8 cellular contexts compared by ENCODE assay signal in genomic region chr3:168094877-168095610, GRCh38. TPM values are rescaled to one million over a fixed set of nuclear protein-coding genes. Genes with fewer than 3 reads are reported as not detected.
A peak's percentile ranks its signal among the peaks of the same experiment; 100 is the strongest.
DNase-seq lines count a peak whose midpoint lies in the region; ATAC-seq and TF ChIP-seq lines count a peak whose summit lies in the region.

No MANE protein-coding gene starts in this region.

- WGBS in lower leg skin, 2 donors = 1% methylated on average over 32 to 38 of the region's 70 CpGs

- no peaks in the 10 kb centered on the region for H3K36me3 ChIP-seq in ACC112 (ENCODE audit: insufficient read depth, low read length)
- H3K36me3 ChIP-seq in WERI-Rb-1 = no peaks in the 10 kb centered on the region; the same call in 1 of the 2 replicates

- peak; percentile 43 for TF ChIP-seq POLR2A in GM15510 (IDR thresholded peaks at IDR 0.05; ENCODE audit: borderline replicate concordance, extremely low read depth, insufficient read length)
- TF ChIP-seq POLR2A in lower leg skin (IDR thresholded peaks at IDR 0.05) = no peak

- DNase-seq in NCI-H1105 treated with DMSO at 0.1 percent for 48 hours (lab: John Stamatoyannopoulos, UW) = peak; percentile 67
- DNase-seq in WERI-Rb-1 = peak; percentile 57
- peak; percentile 4 to 72 (median 50) for DNase-seq in dorsolateral prefrontal cortex
- DNase-seq in lower leg skin (ENCODE audit: low spot score in 2 of 2) = peak; percentile 29 to 90
- DNase-seq in stimulated activated CD8-positive, alpha-beta memory T cell treated with anti-CD3 and anti-CD28 coated beads, Interleukin-15, amount 100 ng/mL, for 24 hours (ENCODE audit: low read depth) = peak; percentile 1

- peaks cover 30% of the 10 kb centered on the region for H3K4me1 ChIP-seq in ACC112 (ENCODE audit: control insufficient read depth, insufficient read depth, low read length, unreplicated experiment)

- no peaks in the 10 kb centered on the region for H3K9me3 ChIP-seq in WERI-Rb-1 (ENCODE audit: severe bottlenecking)

- H3K27me3 ChIP-seq in ACC112 (ENCODE audit: insufficient read depth, low read length) (no peaks in the 10 kb centered on the region), WERI-Rb-1 (ENCODE audit: insufficient read depth, low read depth, severe bottlenecking) (no peaks in the 10 kb centered on the region), dorsolateral prefrontal cortex (peaks cover 0 to 2% (median 0%) of the 10 kb centered on the region in 45 donors)

- H3K79me2 ChIP-seq in ACC112 (ENCODE audit: control insufficient read depth, insufficient read depth, low read length, unreplicated experiment) = peaks cover 42% of the 10 kb centered on the region

- H3K27ac ChIP-seq in ACC112 (ENCODE audit: low read depth, low read length) (peak overlapping the region; percentile 84), WERI-Rb-1 (peak overlapping the region; percentile 92), dorsolateral prefrontal cortex (peak overlapping the region; percentile 64 to 98 (median 91))

- peak overlapping the region; percentile 79 for H3K4me3 ChIP-seq in ACC112 (ENCODE audit: low read depth, low read length)
- H3K4me3 ChIP-seq in WERI-Rb-1 (ENCODE audit: low read depth, low read length) = peak overlapping the region; percentile 84
- peak overlapping the region; percentile 64 to 96 (median 82) for H3K4me3 ChIP-seq in dorsolateral prefrontal cortex
- H3K4me3 ChIP-seq in lower leg skin (ENCODE audit: low read depth, poor library complexity, severe bottlenecking) = peak overlapping the region; percentile 73

- H2AFZ ChIP-seq in ACC112 (ENCODE audit: low read length, unreplicated experiment) = peak overlapping the region; percentile 41

- intact Hi-C loops in dorsolateral prefrontal cortex (cut with DNase I) (loop anchor here (1.0 to 5.0 kb wide), 4 partner anchors 46 to 358 kb away; partner anchors contain the start of gene SERPINI1 (in 1 of the 2)), lower leg skin (cut with DNase I; ENCODE audit: low total_unique reads) (no loop called here)

- TF ChIP-seq CTCF in WERI-Rb-1 (IDR thresholded peaks at IDR 0.05; ENCODE audit: low read depth, low read length) (no peak), dorsolateral prefrontal cortex (IDR thresholded peaks at IDR 0.05 in 54 of 56, conservative IDR thresholded peaks at IDR 0.05 in 2 of 56; ENCODE audit: low read depth in 1 of 56, partially characterized antibody in 56 of 56) (peak in 13 of 56 donors; percentile 2 to 30 (median 11)), lower leg skin (IDR thresholded peaks at IDR 0.05) (no peak)

- ATAC-seq in HG02763 (IDR thresholded peaks at IDR 0.05; ENCODE audit: unreplicated experiment) = peak; percentile 39

RNA-seq across cellular contexts. Expression of gene GOLIM4, which starts 0.7 kb away (rescaled TPM):
- total RNA-seq in dorsolateral prefrontal cortex (100 to 1,000 TPM in 2 of 120 experiments, 10 to 100 TPM in 118; 26.3 to 108 (median 49.7) TPM), lower leg skin (10 to 100 TPM in 3 of 4 donors, 1 to 10 TPM in 1; 7.6 to 25.5 (median 14.5) TPM)

Comparison
In these comparisons a context has a peak if more than half of its experiments do, and no peak if none do; other contexts are left out.
1. Peak in every context shown above with its lines: DNase-seq, ATAC-seq, H3K4me3 ChIP-seq and H3K27ac ChIP-seq.
2. DNase-seq: peak in every context shown above with its lines; median percentile 67 in NCI-H1105 treated with DMSO at 0.1 percent for 48 hours; 60 in lower leg skin; 57 in WERI-Rb-1; 50 in dorsolateral prefrontal cortex; 1 in stimulated activated CD8-positive, alpha-beta memory T cell treated with anti-CD3 and anti-CD28 coated beads, Interleukin-15, amount 100 ng/mL, for 24 hours.